ENCODE assay signal across 22 cellular contexts in the genomic region with DNA sequence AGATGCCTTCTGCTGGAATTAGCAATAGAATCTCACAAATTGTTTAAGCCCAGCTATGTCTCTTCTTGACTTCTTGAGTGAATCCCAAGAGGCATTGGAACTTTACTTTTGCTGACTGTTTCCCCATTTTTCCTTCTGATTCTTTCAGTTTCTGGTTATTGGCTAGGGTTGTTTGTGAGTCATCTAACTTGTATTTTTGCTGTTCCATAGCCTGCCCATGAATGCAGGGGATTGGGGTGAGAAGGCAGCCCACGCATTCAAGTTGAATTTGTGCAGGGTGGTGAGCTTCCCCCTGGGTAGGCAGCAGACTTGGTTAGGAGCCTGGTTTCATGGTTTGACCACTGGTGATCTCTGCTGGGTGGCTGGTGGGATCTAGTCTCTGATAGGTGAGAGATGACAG. TPM values are rescaled to one million over a fixed set of nuclear protein-coding genes. Genes with fewer than 3 reads are reported as not detected.
DNase-seq lines count a peak whose midpoint lies in the region; ATAC-seq, FAIRE-seq and TF ChIP-seq lines count a peak whose summit lies in the region.
"Had no signal": no experiment of that assay in that cellular context is flagged by ENCODE, and none has a peak within 500 bp of the region (broad histone marks: within the 10 kb centered on the region; RNA-seq: fewer than 3 reads in every experiment).

No MANE protein-coding gene starts in this region.

- H3K4me2 ChIP-seq in H1 (ENCODE audit: insufficient read depth in 1 of 2, low read depth in 2 of 2, low read length in 2 of 2) (no peak overlapping the region), osteoblast (ENCODE audit: insufficient read depth, low read length) (peak overlapping the region; percentile 63), PC-9 (no peak overlapping the region)

- 100% methylated on average over 1 of the region's 1 CpG; no CpG with 5 or more reads in 1 of the 2 experiments for WGBS in H1 (ENCODE audit: extremely low coverage in 1 of 2, insufficient coverage in 1 of 2, insufficient read length in 1 of 2, insufficient replicate concordance in 2 of 2, low coverage in 1 of 2, low lambda C conversion rate in 2 of 2, missing lambda C conversion rate in 1 of 2), 2 experiments

- TF ChIP-seq CTCF in H1 (IDR thresholded peaks at IDR 0.05; ENCODE audit: control extremely low read depth in 1 of 3, insufficient read depth in 1 of 3, low read depth in 1 of 3, low read length in 3 of 3) (no peak), osteoblast (IDR thresholded peaks at IDR 0.05; ENCODE audit: extremely low read depth, low read depth, low read length) (no peak), PC-9 (conservative IDR thresholded peaks at IDR 0.05) (no peak)

- no peak overlapping the region for H3K56ac ChIP-seq in H1 (replicated peaks; ENCODE audit: insufficient read length, low read depth, low read length)

- H3K36me3 Mint-ChIP-seq in activated naive CD8-positive, alpha-beta T cell treated with anti-CD3 and anti-CD28 coated beads, Interleukin-2, amount 50 U/mL, for 24 hours (ENCODE audit: low read depth), result no peaks in the 10 kb centered on the region
- H3K36me3 Mint-ChIP-seq: activated CD8-positive, alpha-beta memory T cell treated with anti-CD3 and anti-CD28 coated beads, Interleukin-2, amount 10 ng/mL, durations not matched to agents 7 days and 5 days; brain; natural killer cell treated with Interleukin-12 subunit alpha and Interleukin-12 subunit beta and Interleukin-15 and Interleukin-18, amount 100 ng/mL, for 72 hours had no signal

- H2BK15ac ChIP-seq in H1 (ENCODE audit: low read length), result no peak overlapping the region

- H3K9me2 ChIP-seq in PC-9 (ENCODE audit: insufficient read depth), result no peaks in the 10 kb centered on the region

- H3K27ac Mint-ChIP-seq in activated naive CD8-positive, alpha-beta T cell treated with anti-CD3 and anti-CD28 coated beads, Interleukin-2, amount 50 U/mL, for 24 hours, result no peak overlapping the region
- H3K27ac Mint-ChIP-seq: activated CD8-positive, alpha-beta memory T cell treated with anti-CD3 and anti-CD28 coated beads, Interleukin-2, amount 10 ng/mL, durations not matched to agents 7 days and 5 days; brain; natural killer cell treated with Interleukin-12 subunit alpha and Interleukin-12 subunit beta and Interleukin-15 and Interleukin-18, amount 100 ng/mL, for 72 hours had no signal

- H2BK20ac ChIP-seq in H1 (ENCODE audit: low read length), result no peak overlapping the region

- no peak for TF ChIP-seq POLR2A in H1 (IDR thresholded peaks at IDR 0.05; ENCODE audit: control extremely low read depth in 1 of 2, low read depth in 2 of 2, low read length in 2 of 2)

- H3K9ac ChIP-seq in H1 (replicated peaks in 1 of 4; ENCODE audit: extremely low read depth in 1 of 4, low read depth in 3 of 4, low read length in 3 of 4), result no peak overlapping the region
- H3K9ac ChIP-seq: BLaER1 treated with 17β-estradiol and CSF1 and Interleukin-3, amounts not matched to agents 10 nM and 100 nM had no signal

- POLR2A ChIA-PET in H1 (lab: Charles Lee; ENCODE audit: partially characterized antibody), result no interaction called here
- POLR2A ChIA-PET in PC-9 (lab: Charles Lee; ENCODE audit: unreplicated experiment), result interaction anchor here (0.7 kb wide), 1 partner anchor 39 kb away, joined by 45 read pairs; no protein-coding TSS in a partner anchor

- peaks cover 0 to 2% (median 0%) of the 10 kb centered on the region in 4 experiments; a peak in 1 of 7 replicates for H3K27me3 ChIP-seq in H1 (replicated peaks in 1 of 4; ENCODE audit: control insufficient read depth in 3 of 4, extremely low read depth in 1 of 4, insufficient read depth in 3 of 4, low read length in 3 of 4)
- H3K27me3 ChIP-seq in osteoblast (ENCODE audit: insufficient read depth, low read length), result no peaks in the 10 kb centered on the region
- H3K27me3 ChIP-seq in PC-9 (ENCODE audit: insufficient read depth, low read depth), result no peaks in the 10 kb centered on the region
- H3K27me3 ChIP-seq: BLaER1 treated with 17β-estradiol and CSF1 and Interleukin-3, amounts not matched to agents 10 nM and 100 nM had no signal

- no peak overlapping the region for H2AK5ac ChIP-seq in H1 (ENCODE audit: low read depth, low read length)

- H3K4me1 ChIP-seq in H1 (replicated peaks in 1 of 4; ENCODE audit: control insufficient read depth in 3 of 4, insufficient read depth in 4 of 4, low read length in 3 of 4), result no peaks in the 10 kb centered on the region
- peaks cover 10% of the 10 kb centered on the region for H3K4me1 ChIP-seq in osteoblast (ENCODE audit: insufficient read depth, low read length)
- no peaks in the 10 kb centered on the region for H3K4me1 ChIP-seq in PC-9 (replicated peaks; ENCODE audit: insufficient read depth)
- H3K4me1 ChIP-seq: gastrocnemius medialis, psoas muscle had no signal

- H3K4me3 ChIP-seq in H1 (ENCODE audit: extremely low read depth in 1 of 4, insufficient read depth in 2 of 4, low read depth in 3 of 4, low read length in 4 of 4) (no peak overlapping the region), osteoblast (ENCODE audit: insufficient read depth, low read length) (peak overlapping the region; percentile 22), PC-9 (no peak overlapping the region)
- H3K4me3 ChIP-seq: BLaER1 treated with 17β-estradiol and CSF1 and Interleukin-3, amounts not matched to agents 10 nM and 100 nM; gastrocnemius medialis; lung; psoas muscle had no signal

- no peak overlapping the region for H2AFZ ChIP-seq in H1 (ENCODE audit: low read length)
- H2AFZ ChIP-seq in osteoblast (ENCODE audit: low read length), result peak overlapping the region; percentile 60
- H2AFZ ChIP-seq in PC-9, result no peak overlapping the region

- H4K5ac ChIP-seq in H1 (ENCODE audit: insufficient read length, low read depth, low read length), result no peak overlapping the region

- peaks cover 22% of the 10 kb centered on the region for H3K27me3 Mint-ChIP-seq in activated naive CD8-positive, alpha-beta T cell treated with anti-CD3 and anti-CD28 coated beads, Interleukin-2, amount 50 U/mL, for 24 hours

- H3K79me1 ChIP-seq in H1 (ENCODE audit: low read depth, low read length), result no peaks in the 10 kb centered on the region

- DNase-seq in Daoy (ENCODE audit: low read depth) (peak; percentile 26), NCI-H226 (peak; percentile 50), H1 (ENCODE audit: low read depth in 1 of 2, low spot score in 2 of 2) (no peak), osteoblast (ENCODE audit: insufficient read length, low spot score, missing footprints) (peak; percentile 92), PC-9 (no peak), SK-N-DZ (ENCODE audit: low spot score) (no peak)
- DNase-seq in activated naive CD8-positive, alpha-beta T cell treated with anti-CD3 and anti-CD28 coated beads, Interleukin-2, amount 50 U/mL, for 24 hours, result no peak
- DNase-seq: activated CD8-positive, alpha-beta memory T cell treated with anti-CD3 and anti-CD28 coated beads, Interleukin-2, amount 10 ng/mL, durations not matched to agents 7 days and 5 days; gastrocnemius medialis; H7; NCI-H1092; NCI-H2107; psoas muscle; stimulated activated CD4-positive, alpha-beta T cell treated with anti-CD3 and anti-CD28 coated beads, Interleukin-15, amount 100 ng/mL, for 24 hours; T-helper 2 cell had no signal

- intact Hi-C loops in PC-9 (cut with micrococcal nuclease; ENCODE audit: unreplicated experiment), result no loop called here

- no TSS peak for BruUV-seq in PC-9 (replicated peaks; lab: Mats Ljungman, UMichigan)

- no peaks in the 10 kb centered on the region for H3K9me3 Mint-ChIP-seq in activated naive CD8-positive, alpha-beta T cell treated with anti-CD3 and anti-CD28 coated beads, Interleukin-2, amount 50 U/mL, for 24 hours
- H3K9me3 Mint-ChIP-seq: natural killer cell treated with Interleukin-12 subunit alpha and Interleukin-12 subunit beta and Interleukin-15 and Interleukin-18, amount 100 ng/mL, for 72 hours had no signal

- H4K20me1 ChIP-seq in H1 (replicated peaks in 1 of 2; ENCODE audit: control insufficient read depth in 1 of 2, insufficient read depth in 2 of 2, low read length in 2 of 2), result no peaks in the 10 kb centered on the region
- no peaks in the 10 kb centered on the region for H4K20me1 ChIP-seq in osteoblast (ENCODE audit: insufficient read depth, low read length)
- no peaks in the 10 kb centered on the region for H4K20me1 ChIP-seq in PC-9 (ENCODE audit: insufficient read depth)
- H4K20me1 ChIP-seq: BLaER1 treated with 17β-estradiol and CSF1 and Interleukin-3, amounts not matched to agents 10 nM and 100 nM had no signal

- H3K23me2 ChIP-seq in H1 (ENCODE audit: low read depth, low read length), result no peaks in the 10 kb centered on the region

- H3K4ac ChIP-seq in H1 (replicated peaks; ENCODE audit: insufficient read length, low read depth, low read length), result no peak overlapping the region

- H2BK5ac ChIP-seq in H1 (ENCODE audit: low read depth, low read length), result no peak overlapping the region

- H3K4me3 Mint-ChIP-seq in activated naive CD8-positive, alpha-beta T cell treated with anti-CD3 and anti-CD28 coated beads, Interleukin-2, amount 50 U/mL, for 24 hours, result no peak overlapping the region
- H3K4me3 Mint-ChIP-seq: activated CD8-positive, alpha-beta memory T cell treated with anti-CD3 and anti-CD28 coated beads, Interleukin-2, amount 10 ng/mL, durations not matched to agents 7 days and 5 days; brain; natural killer cell treated with Interleukin-12 subunit alpha and Interleukin-12 subunit beta and Interleukin-15 and Interleukin-18, amount 100 ng/mL, for 72 hours had no signal

- H3K14ac ChIP-seq in H1 (ENCODE audit: insufficient read length), result no peak overlapping the region

- no peak overlapping the region for H2BK120ac ChIP-seq in H1 (replicated peaks; ENCODE audit: low read depth, low read length)

- no peak for FAIRE-seq in H1 (lab: Jason Lieb, UNC)

- H3K36me3 ChIP-seq in H1 (ENCODE audit: control insufficient read depth in 2 of 4, insufficient read depth in 4 of 4, low read length in 3 of 4) (no peaks in the 10 kb centered on the region), osteoblast (ENCODE audit: insufficient read depth, low read length) (no peaks in the 10 kb centered on the region), PC-9 (ENCODE audit: low read depth) (no peaks in the 10 kb centered on the region)
- H3K36me3 ChIP-seq: BLaER1 treated with 17β-estradiol and CSF1 and Interleukin-3, amounts not matched to agents 10 nM and 100 nM; gastrocnemius medialis had no signal

- H2BK12ac ChIP-seq in H1 (ENCODE audit: low read depth, low read length), result 0 out of 2 replicates have a peak overlapping the region, but pooled peaks have one; percentile 71

- CTCF ChIA-PET in H1 (lab: Charles Lee; ENCODE audit: partially characterized antibody) (interaction anchor here (1.4 to 2.6 kb wide), 2 partner anchors 15 to 206 kb away, joined by 5 to 9 read pairs; no protein-coding TSS in a partner anchor), PC-9 (lab: Charles Lee) (no interaction called here)

- no peak for TF ChIP-seq EP300 in H1 (IDR thresholded peaks at IDR 0.05; ENCODE audit: borderline replicate concordance in 1 of 2, low read depth in 2 of 2, low read length in 2 of 2)

- H3K79me2 ChIP-seq in H1 (ENCODE audit: control insufficient read depth in 1 of 2, insufficient read depth in 2 of 2, low read length in 2 of 2) (no peaks in the 10 kb centered on the region), osteoblast (ENCODE audit: insufficient read depth, low read length) (no peaks in the 10 kb centered on the region), PC-9 (ENCODE audit: low read depth) (no peaks in the 10 kb centered on the region)

- no peak for TF ChIP-seq RAD21 in H1 (IDR thresholded peaks at IDR 0.05 in 1 of 2, conservative IDR thresholded peaks at IDR 0.05 in 1 of 2; ENCODE audit: low read depth in 2 of 2, low read length in 2 of 2)

- no peak overlapping the region for H4K91ac ChIP-seq in H1 (replicated peaks; ENCODE audit: insufficient read length, low read length)

- H3K4me1 Mint-ChIP-seq in activated naive CD8-positive, alpha-beta T cell treated with anti-CD3 and anti-CD28 coated beads, Interleukin-2, amount 50 U/mL, for 24 hours, result peaks cover 5% of the 10 kb centered on the region
- H3K4me1 Mint-ChIP-seq: activated CD8-positive, alpha-beta memory T cell treated with anti-CD3 and anti-CD28 coated beads, Interleukin-2, amount 10 ng/mL, durations not matched to agents 7 days and 5 days; brain had no signal

- H3K27ac ChIP-seq in H1 (ENCODE audit: low read depth, low read length) (no peak overlapping the region), osteoblast (ENCODE audit: low read depth, low read length) (peak overlapping the region; percentile 11), PC-9 (no peak overlapping the region)
- H3K27ac ChIP-seq: BLaER1 treated with 17β-estradiol and CSF1 and Interleukin-3, amounts not matched to agents 10 nM and 100 nM; gastrocnemius medialis; psoas muscle had no signal

- no peak overlapping the region for H3K18ac ChIP-seq in H1 (ENCODE audit: extremely low read depth, low read length)

- no peak overlapping the region for H3K23ac ChIP-seq in H1 (ENCODE audit: insufficient read length)

- no peak for ATAC-seq in HG03175 (IDR thresholded peaks at IDR 0.05; ENCODE audit: unreplicated experiment)
- ATAC-seq in activated naive CD8-positive, alpha-beta T cell treated with anti-CD3 and anti-CD28 coated beads, Interleukin-2, amount 50 U/mL, for 24 hours, result no peak
- ATAC-seq: activated CD4-positive, CD25-positive, alpha-beta regulatory T cell treated with anti-CD3 and anti-CD28 coated beads, Interleukin-2, amount 50 U/mL, for 24 hours; activated CD8-positive, alpha-beta memory T cell treated with anti-CD3 and anti-CD28 coated beads, Interleukin-2, amount 10 ng/mL, durations not matched to agents 7 days and 5 days; gastrocnemius medialis; natural killer cell treated with Interleukin-12 subunit alpha and Interleukin-12 subunit beta and Interleukin-15 and Interleukin-18, amount 100 ng/mL, for 72 hours; psoas muscle; Right ventricle myocardium inferior had no signal

- H3K9me3 ChIP-seq in H1 (ENCODE audit: insufficient read depth in 2 of 2, low read depth in 1 of 2, low read length in 1 of 2), result no peaks in the 10 kb centered on the region
- H3K9me3 ChIP-seq in osteoblast (ENCODE audit: low read depth, low read length), result no peaks in the 10 kb centered on the region
- no peaks in the 10 kb centered on the region for H3K9me3 ChIP-seq in PC-9 (ENCODE audit: insufficient read depth, low read depth)
- H3K9me3 ChIP-seq: BLaER1 treated with 17β-estradiol and CSF1 and Interleukin-3, amounts not matched to agents 10 nM and 100 nM; gastrocnemius medialis; psoas muscle had no signal

- no peak overlapping the region for H4K8ac ChIP-seq in H1 (ENCODE audit: extremely low read depth, insufficient read depth, low read length)

- H3F3A ChIP-seq in PC-9 (ENCODE audit: insufficient read depth, low read depth), result no peaks in the 10 kb centered on the region

RNA-seq across cellular contexts. Expression of a gene that starts 10.4 kb away (rescaled TPM):
- not detected in 2 replicates for total RNA-seq in Daoy (2014; rRNA removed; shearing (Covaris generic))
- not detected in 2 replicates for total RNA-seq in H1 (2021; fragmentation: NEBNext Ultra II Directional; extraction: Animal tissue kit (Norgen Biotek cat#: 25700))
- not detected in 2 replicates for polyA plus RNA-seq in H1 (2011; rRNA removed)
- not detected for polyA plus RNA-seq in H1 (2011; cell fraction: cytosol; rRNA removed)
- not detected for polyA plus RNA-seq in H1 (2011; cell fraction: nucleus; rRNA removed)
- polyA plus RNA-seq in H1 (2012, experiment 1 of 2), result not detected in 4 replicates
- polyA plus RNA-seq in H1 (2012, experiment 2 of 2), result not detected
- not detected for polyA plus RNA-seq in H1 (2013, experiment 1 of 2)
- polyA plus RNA-seq in H1 (2013, experiment 2 of 2), result not detected
- not detected in 2 replicates for polyA minus RNA-seq in H1 (2011; rRNA and poly(A)+ RNA removed)
- polyA minus RNA-seq in H1 (2011; cell fraction: cytosol; rRNA and poly(A)+ RNA removed), result not detected
- not detected for polyA minus RNA-seq in H1 (2011; cell fraction: nucleus; rRNA and poly(A)+ RNA removed)
- total RNA-seq in osteoblast (0.36 and 0.59 TPM in 2 replicates), PC-9 (2021) (not detected in 2 replicates)
- not detected in 2 replicates for polyA plus RNA-seq in SK-N-DZ (2014; cell fraction: cytosol; rRNA removed)
- not detected in 2 replicates for polyA plus RNA-seq in SK-N-DZ (2014; cell fraction: nucleus; rRNA removed)
- total RNA-seq: activated CD8-positive, alpha-beta memory T cell treated with anti-CD3 and anti-CD28 coated beads, Interleukin-2, amount 10 ng/mL, durations not matched to agents 7 days and 5 days; gastrocnemius medialis; H7; natural killer cell treated with Interleukin-12 subunit alpha and Interleukin-12 subunit beta and Interleukin-15 and Interleukin-18, amount 100 ng/mL, for 72 hours; psoas muscle; Right ventricle myocardium inferior had no signal
- polyA plus RNA-seq: psoas muscle had no signal

RNA-seq across cellular contexts. Expression of a gene that starts 33.2 kb away (rescaled TPM):
- 0.48 TPM in 1 of 2 replicates, not detected in the other for total RNA-seq in Daoy (2014; rRNA removed; shearing (Covaris generic))
- total RNA-seq in H1 (2021; fragmentation: NEBNext Ultra II Directional; extraction: Animal tissue kit (Norgen Biotek cat#: 25700)), result 0.09 TPM in 1 of 2 replicates, not detected in the other
- polyA plus RNA-seq in H1 (2011; rRNA removed), result 0.15 and 0.19 TPM in 2 replicates
- polyA plus RNA-seq in H1 (2011; cell fraction: cytosol; rRNA removed), result 0.14 TPM
- polyA plus RNA-seq in H1 (2011; cell fraction: nucleus; rRNA removed), result 0.39 TPM
- 0.05 to 0.09 TPM in 2 of 4 replicates, not detected in the others for polyA plus RNA-seq in H1 (2012, experiment 1 of 2)
- not detected for polyA plus RNA-seq in H1 (2012, experiment 2 of 2)
- 0.04 TPM for polyA plus RNA-seq in H1 (2013, experiment 1 of 2)
- 0.06 TPM for polyA plus RNA-seq in H1 (2013, experiment 2 of 2)
- 0.39 and 0.54 TPM in 2 replicates for polyA minus RNA-seq in H1 (2011; rRNA and poly(A)+ RNA removed)
- not detected for polyA minus RNA-seq in H1 (2011; cell fraction: cytosol; rRNA and poly(A)+ RNA removed)
- polyA minus RNA-seq in H1 (2011; cell fraction: nucleus; rRNA and poly(A)+ RNA removed), result 0.40 TPM
- total RNA-seq in osteoblast (not detected in 2 replicates), PC-9 (2021) (not detected in 2 replicates)
- not detected in 2 replicates for polyA plus RNA-seq in SK-N-DZ (2014; cell fraction: cytosol; rRNA removed)
- not detected in 2 replicates for polyA plus RNA-seq in SK-N-DZ (2014; cell fraction: nucleus; rRNA removed)
- total RNA-seq: activated CD8-positive, alpha-beta memory T cell treated with anti-CD3 and anti-CD28 coated beads, Interleukin-2, amount 10 ng/mL, durations not matched to agents 7 days and 5 days; gastrocnemius medialis; lung; natural killer cell treated with Interleukin-12 subunit alpha and Interleukin-12 subunit beta and Interleukin-15 and Interleukin-18, amount 100 ng/mL, for 72 hours; psoas muscle; Right ventricle myocardium inferior had no signal
- polyA plus RNA-seq: lung, psoas muscle had no signal

Comparison
In these comparisons a context has a peak if more than half of its experiments do, and no peak if none do; other contexts are left out.
1. DNase-seq: peak in Daoy (single experiment), NCI-H226 (single experiment) and osteoblast (single experiment); none in H1 (0 of 2), PC-9 (0 of 2), activated naive CD8-positive, alpha-beta T cell treated with anti-CD3 and anti-CD28 coated beads, Interleukin-2, amount 50 U/mL, for 24 hours (single experiment) and SK-N-DZ (single experiment).